ENCODE assay signal across 21 cellular contexts in genomic region chr15:33907326-33907725, GRCh38.
DNase-seq lines count a peak whose midpoint lies in the region; TF ChIP-seq lines count a peak whose summit lies in the region.
"Had no signal": no experiment of that assay in that cellular context is flagged by ENCODE, and none has a peak within 500 bp of the region (broad histone marks: within the 10 kb centered on the region; RNA-seq: fewer than 3 reads in every experiment).

No MANE protein-coding gene starts in this region.

- peak overlapping the region in 1 of 2 experiments; percentile 6 for H3K23ac ChIP-seq in mesenchymal stem cell (ENCODE audit: low read length in 2 of 2)

- no peak overlapping the region for H2BK120ac ChIP-seq in mesenchymal stem cell (ENCODE audit: low read depth, low read length)

- no peak overlapping the region for H3K4ac ChIP-seq in mesenchymal stem cell (ENCODE audit: low read depth in 1 of 2, low read length in 2 of 2)

- peaks cover 18% of the 10 kb centered on the region for H3K79me1 ChIP-seq in mesenchymal stem cell (replicated peaks; ENCODE audit: low read length, poor library complexity, severe bottlenecking)

- no peaks in the 10 kb centered on the region for H3K9me3 Mint-ChIP-seq in HFFc6
- no peaks in the 10 kb centered on the region for H3K9me3 Mint-ChIP-seq in endodermal cell

- H3K27me3 Mint-ChIP-seq in HFFc6 (ENCODE audit: insufficient read depth): peaks cover 2% of the 10 kb centered on the region; the same call in 1 of the 2 replicates
- no peaks in the 10 kb centered on the region for H3K27me3 Mint-ChIP-seq in endodermal cell (ENCODE audit: insufficient read depth)
- H3K27me3 Mint-ChIP-seq: CD4-positive, CD25-positive, alpha-beta regulatory T cell had no signal

- H3K27ac Mint-ChIP-seq in HFFc6 (peak overlapping the region; percentile 23; the same call in 1 of the 2 replicates), endodermal cell (peak overlapping the region; percentile 20)
- H3K27ac Mint-ChIP-seq: CD4-positive, CD25-positive, alpha-beta regulatory T cell had no signal

- no peak overlapping the region for H2BK5ac ChIP-seq in mesenchymal stem cell (ENCODE audit: low read depth, low read length, poor library complexity, severe bottlenecking)

- H3K18ac ChIP-seq in mesenchymal stem cell (ENCODE audit: low read depth in 1 of 2, low read length in 2 of 2): no peak overlapping the region

- H2AFZ ChIP-seq in ACC112 (ENCODE audit: low read length, unreplicated experiment): no peak overlapping the region
- H2AFZ ChIP-seq in mesenchymal stem cell (ENCODE audit: low read depth, low read length): no peak overlapping the region

- H4K8ac ChIP-seq in mesenchymal stem cell (ENCODE audit: low read length): no peak overlapping the region

- H3K9me3 ChIP-seq in endodermal cell (ENCODE audit: control insufficient read depth, low read length) (no peaks in the 10 kb centered on the region), mesenchymal stem cell (ENCODE audit: control insufficient read depth, low read length) (no peaks in the 10 kb centered on the region)
- H3K9me3 ChIP-seq: BE2C, SJSA1 had no signal

- peaks cover 37% of the 10 kb centered on the region for H3K4me1 ChIP-seq in ACC112 (ENCODE audit: control insufficient read depth, insufficient read depth, low read length, unreplicated experiment)
- H3K4me1 ChIP-seq in endodermal cell (ENCODE audit: control insufficient read depth, insufficient read depth, low read length): peaks cover 22% of the 10 kb centered on the region
- H3K4me1 ChIP-seq in mesenchymal stem cell (ENCODE audit: control insufficient read depth, insufficient read depth, low read depth, low read length): peaks cover 5% of the 10 kb centered on the region
- H3K4me1 ChIP-seq: BE2C had no signal

- H3K27ac ChIP-seq in ACC112 (ENCODE audit: low read depth, low read length) (peak overlapping the region; percentile 28; the same call in 1 of the 2 replicates), endodermal cell (ENCODE audit: low read depth, low read length) (no peak overlapping the region), mesenchymal stem cell (ENCODE audit: low read length, poor library complexity, severe bottlenecking) (no peak overlapping the region), coronary artery (no peak overlapping the region)
- H3K27ac ChIP-seq: HL-60, SJSA1 had no signal

- H3K36me3 ChIP-seq in ACC112 (ENCODE audit: insufficient read depth, low read length) (no peaks in the 10 kb centered on the region), endodermal cell (ENCODE audit: control insufficient read depth, insufficient read depth, low read length) (no peaks in the 10 kb centered on the region), mesenchymal stem cell (ENCODE audit: control insufficient read depth in 1 of 2, insufficient read depth in 2 of 2, low read depth in 1 of 2, low read length in 2 of 2) (no peaks in the 10 kb centered on the region)
- H3K36me3 ChIP-seq: BE2C, SJSA1 had no signal

- H2AK5ac ChIP-seq in mesenchymal stem cell (ENCODE audit: low read length, severe bottlenecking): no peak overlapping the region

- H3K79me2 ChIP-seq in ACC112 (ENCODE audit: control insufficient read depth, insufficient read depth, low read length, unreplicated experiment): peaks cover 6% of the 10 kb centered on the region

- H4K91ac ChIP-seq in mesenchymal stem cell (ENCODE audit: low read length): no peak overlapping the region

- no peak overlapping the region for H2BK15ac ChIP-seq in mesenchymal stem cell (ENCODE audit: low read depth, poor library complexity, severe bottlenecking)

- no peak for DNase-seq in HFFc6
- no peak for DNase-seq in endodermal cell
- no peak for DNase-seq in mesenchymal stem cell
- DNase-seq in LoVo (ENCODE audit: low spot score): no peak
- DNase-seq in coronary artery (ENCODE audit: low spot score): no peak
- DNase-seq in NCI-H1417 (lab: John Stamatoyannopoulos, UW): no peak
- DNase-seq: BE2C; CD4-positive, CD25-positive, alpha-beta regulatory T cell; EL; GF-D8; H7; KBM-7; NCI-H1092; NCI-H146; NCI-H2029; NCI-H226; NCI-H524; NCI-H82 had no signal

- H3K9ac ChIP-seq in endodermal cell (ENCODE audit: extremely low read depth, low read length, poor library complexity, severe bottlenecking) (peak overlapping the region; percentile 32), mesenchymal stem cell (ENCODE audit: low read length) (peak overlapping the region; percentile 34)

- no peaks in the 10 kb centered on the region for H3K27me3 ChIP-seq in ACC112 (ENCODE audit: insufficient read depth, low read length)
- no peaks in the 10 kb centered on the region for H3K27me3 ChIP-seq in endodermal cell (ENCODE audit: control insufficient read depth, insufficient read depth, low read length, poor library complexity, severe bottlenecking)
- H3K27me3 ChIP-seq in mesenchymal stem cell (ENCODE audit: control insufficient read depth in 1 of 2, insufficient read depth in 1 of 2, low read length in 2 of 2): no peaks in the 10 kb centered on the region
- H3K27me3 ChIP-seq: BE2C, SJSA1 had no signal

- no peak for TF ChIP-seq CTCF in HFFc6 (IDR thresholded peaks at IDR 0.05)
- TF ChIP-seq CTCF in endodermal cell (conservative IDR thresholded peaks at IDR 0.05): no peak
- TF ChIP-seq CTCF in coronary artery (IDR thresholded peaks at IDR 0.05): no peak

- no peak overlapping the region; the same call in 1 of the 2 replicates for H3K4me3 Mint-ChIP-seq in HFFc6
- H3K4me3 Mint-ChIP-seq in endodermal cell: no peak overlapping the region
- H3K4me3 Mint-ChIP-seq: CD4-positive, CD25-positive, alpha-beta regulatory T cell had no signal

- H3K4me3 ChIP-seq in ACC112 (ENCODE audit: low read depth, low read length): no peak overlapping the region
- H3K4me3 ChIP-seq in endodermal cell (ENCODE audit: low read length): no peak overlapping the region
- no peak overlapping the region for H3K4me3 ChIP-seq in mesenchymal stem cell (ENCODE audit: insufficient read depth in 1 of 2, low read depth in 1 of 2, low read length in 2 of 2)
- H3K4me3 ChIP-seq in coronary artery: no peak overlapping the region
- H3K4me3 ChIP-seq: SJSA1 had no signal

- no peak overlapping the region for H3K14ac ChIP-seq in mesenchymal stem cell (ENCODE audit: low read length in 2 of 2)

- no peaks in the 10 kb centered on the region for H3K36me3 Mint-ChIP-seq in HFFc6 (ENCODE audit: low read depth)
- no peaks in the 10 kb centered on the region for H3K36me3 Mint-ChIP-seq in endodermal cell (ENCODE audit: low read depth)

- no peak overlapping the region for H3K4me2 ChIP-seq in mesenchymal stem cell (ENCODE audit: low read length, poor library complexity, severe bottlenecking)

- no peak overlapping the region for H2BK12ac ChIP-seq in mesenchymal stem cell (ENCODE audit: low read length in 2 of 2)

- H3K4me1 Mint-ChIP-seq in HFFc6 (ENCODE audit: low read depth) (peaks cover 46% of the 10 kb centered on the region), endodermal cell (peaks cover 41% of the 10 kb centered on the region)
